ENCODE assay signal across 1 cellular context in genomic region chr5:94111209-94112004, GRCh38.
TF ChIP-seq lines count a peak whose summit lies in the region.

No MANE protein-coding gene starts in this region.

TF ChIP-seq in GM23338, 12 proteins besides CTCF, POLR2A, EP300 and RAD21:
- TF ChIP-seq ZNF462 (CRISPR knock-in tag; IDR thresholded peaks at IDR 0.05) (no peak), EZH2 (IDR thresholded peaks at IDR 0.05; ENCODE audit: low read depth, unreplicated experiment) (no peak), ZNF331 (CRISPR knock-in tag; IDR thresholded peaks at IDR 0.05; ENCODE audit: low read depth) (no peak), ETS1 (IDR thresholded peaks at IDR 0.05) (peak; percentile 76; the same call in 1 of the 2 replicates), POLR2AphosphoS5 (IDR thresholded peaks at IDR 0.05; ENCODE audit: low read depth) (peak; percentile 82), EZH2phosphoT487 (IDR thresholded peaks at IDR 0.05; ENCODE audit: unreplicated experiment) (no peak), CREB1 (CRISPR knock-in tag; IDR thresholded peaks at IDR 0.05; ENCODE audit: low read depth) (peak; percentile 92), JUNB (IDR thresholded peaks at IDR 0.05; ENCODE audit: unreplicated experiment) (no peak), ZNF114 (CRISPR knock-in tag; IDR thresholded peaks at IDR 0.05) (no peak), STAT1 (IDR thresholded peaks at IDR 0.05; ENCODE audit: unreplicated experiment) (no peak), REST (IDR thresholded peaks at IDR 0.05; ENCODE audit: unreplicated experiment) (no peak), NANOG (IDR thresholded peaks at IDR 0.05; ENCODE audit: borderline replicate concordance) (no peak)
